Comparison of ENCODE assay signal across 5 cellular contexts in genomic region chr2:3569656-3570055, GRCh38. TPM values are rescaled to one million over a fixed set of nuclear protein-coding genes. Genes with fewer than 3 reads are reported as not detected.
"Had no signal": no experiment of that assay in that cellular context is flagged by ENCODE, and none has a peak within 500 bp of the region (broad histone marks: within the 10 kb centered on the region; RNA-seq: fewer than 3 reads in every experiment).

No MANE protein-coding gene starts in this region.

RNA-seq across cellular contexts. Expression of gene COLEC11, which starts 25.3 kb away (rescaled TPM):
- total RNA-seq: activated naive CD4-positive, alpha-beta T cell treated with anti-CD3 and anti-CD28 coated beads, Interleukin-2, amount 50 U/mL, for 72 hours; activated T-helper 1 cell treated with anti-CD3 and anti-CD28 coated beads, Interleukin-12 subunit alpha, Interleukin-12 subunit beta, Interleukin-2, Interleukin-4 antibody, amounts not matched to agents 30 ng/mL and 10 ng/mL and 1 ng/mL, durations not matched to agents 14 hours and 24 hours and 36 hours; activated T-helper 2 cell treated with anti-CD3 and anti-CD28 coated beads, Interferon-gamma antibody, Interleukin-2, Interleukin-4, amounts not matched to agents 10 μg/mL and 5 μg/mL and 100 μg/mL, durations not matched to agents 14 hours and 24 hours and 36 hours; astrocyte; chondrocyte had no signal
